Comparison of ENCODE assay signal across 20 cellular contexts in the genomic region with DNA sequence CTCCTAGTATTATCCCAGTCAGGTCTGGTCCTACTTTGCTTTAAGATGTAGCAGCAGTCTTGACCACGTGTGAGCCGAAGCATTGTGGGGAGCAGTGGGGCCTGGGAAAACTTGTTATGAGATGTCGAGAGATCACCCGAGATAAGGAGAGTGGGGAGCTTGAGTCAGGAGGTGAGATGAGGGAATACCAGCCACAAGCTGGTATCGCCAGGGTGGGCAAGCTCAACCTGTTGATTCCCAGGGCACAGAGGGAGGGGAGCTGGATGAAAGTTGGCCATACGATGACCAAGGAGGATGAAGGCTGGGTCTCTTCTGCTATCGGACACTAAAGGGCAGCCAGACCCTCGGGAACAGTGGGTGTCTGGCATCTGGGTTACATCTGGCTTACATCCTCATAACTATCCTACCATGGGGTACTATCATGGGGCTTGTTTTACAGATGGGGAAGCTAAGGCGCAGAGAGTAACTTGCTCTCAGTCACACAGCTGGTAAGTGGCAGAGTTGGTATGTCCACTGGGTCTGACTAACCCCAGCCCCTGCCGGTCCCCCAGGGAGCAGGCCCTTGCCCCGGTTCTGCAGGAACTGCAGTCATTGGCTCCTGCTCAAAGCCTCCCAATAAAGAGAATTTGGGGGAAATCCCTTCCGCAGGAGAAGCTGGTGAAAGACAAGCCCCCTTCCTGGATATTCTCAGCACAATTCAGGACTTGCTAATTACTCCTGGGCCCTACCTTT. TPM values are rescaled to one million over a fixed set of nuclear protein-coding genes. Genes with fewer than 3 reads are reported as not detected.
DNase-seq lines count a peak whose midpoint lies in the region; ATAC-seq and TF ChIP-seq lines count a peak whose summit lies in the region.
"Had no signal": no experiment of that assay in that cellular context is flagged by ENCODE, and none has a peak within 500 bp of the region (broad histone marks: within the 10 kb centered on the region; RNA-seq: fewer than 3 reads in every experiment).

No MANE protein-coding gene starts in this region.

- no peak for TF ChIP-seq EP300 in suprapubic skin (IDR thresholded peaks at IDR 0.05)

- no peaks in the 10 kb centered on the region for H4K20me1 ChIP-seq in HCT116 (ENCODE audit: insufficient read depth)

- H3K4me1 ChIP-seq in HCT116 (ENCODE audit: control insufficient read depth in 1 of 2, insufficient read depth in 2 of 2, low read length in 2 of 2) (peaks cover 0 to 11% of the 10 kb centered on the region in 2 experiments; a peak in 2 of 4 replicates), RWPE2 (ENCODE audit: insufficient read depth, poor library complexity, severe bottlenecking) (no peaks in the 10 kb centered on the region), right lobe of liver (no peaks in the 10 kb centered on the region), suprapubic skin (peaks cover 12% of the 10 kb centered on the region)
- H3K4me1 ChIP-seq: Caco-2, psoas muscle had no signal

- no peaks in the 10 kb centered on the region for H3K79me2 ChIP-seq in HCT116 (ENCODE audit: insufficient read depth, low read length)

- no peaks in the 10 kb centered on the region for H3K36me3 Mint-ChIP-seq in activated CD4-positive, alpha-beta T cell treated with anti-CD3 and anti-CD28 coated beads, Interleukin-2, amount 10 ng/mL, durations not matched to agents 7 days and 5 days (ENCODE audit: low read depth)
- no peaks in the 10 kb centered on the region for H3K36me3 Mint-ChIP-seq in activated CD4-positive, alpha-beta memory T cell treated with anti-CD3 and anti-CD28 coated beads, Interleukin-2, amount 10 ng/mL, durations not matched to agents 7 days and 5 days (ENCODE audit: low read depth)
- H3K36me3 Mint-ChIP-seq: IgD-negative memory B cell had no signal

- POLR2A ChIA-PET in HCT116 (lab: Charles Lee), result interaction anchor here (0.9 to 2.5 kb wide), 3 partner anchors 85 to 88 kb away, joined by 3 to 11 read pairs (median 3); no protein-coding TSS in a partner anchor
- POLR2A ChIA-PET in activated CD4-positive, alpha-beta T cell treated with anti-CD3 and anti-CD28 coated beads, Interleukin-2, amount 10 ng/mL, durations not matched to agents 7 days and 5 days (lab: Charles Lee), result no interaction called here
- POLR2A ChIA-PET in activated CD4-positive, alpha-beta memory T cell treated with anti-CD3 and anti-CD28 coated beads, Interleukin-2, amount 10 ng/mL, durations not matched to agents 7 days and 5 days (lab: Charles Lee), result interaction anchor here (1.0 kb wide), 1 partner anchor 86 kb away, joined by 3 read pairs; no protein-coding TSS in a partner anchor

- no peaks in the 10 kb centered on the region for H3K9me3 ChIP-seq in HCT116 (ENCODE audit: control insufficient read depth in 1 of 2, insufficient read depth in 1 of 2, low read depth in 1 of 2, low read length in 2 of 2)
- no peaks in the 10 kb centered on the region for H3K9me3 ChIP-seq in RWPE2 (ENCODE audit: severe bottlenecking)
- no peaks in the 10 kb centered on the region for H3K9me3 ChIP-seq in right lobe of liver
- H3K9me3 ChIP-seq in suprapubic skin, result no peaks in the 10 kb centered on the region
- H3K9me3 ChIP-seq: Caco-2, psoas muscle, upper lobe of left lung had no signal

- H2AFZ ChIP-seq in HCT116 (ENCODE audit: low read depth, low read length, poor library complexity, severe bottlenecking), result peak overlapping the region; percentile 93

- TF ChIP-seq CTCF in HCT116 (IDR thresholded peaks at IDR 0.05 in 2 of 3, conservative IDR thresholded peaks at IDR 0.05 in 1 of 3; ENCODE audit: borderline replicate concordance in 1 of 3, insufficient read depth in 1 of 3, low read depth in 2 of 3, low read length in 2 of 3) (no peak), RWPE2 (IDR thresholded peaks at IDR 0.05; ENCODE audit: poor library complexity, severe bottlenecking) (no peak), right lobe of liver (IDR thresholded peaks at IDR 0.05) (no peak), suprapubic skin (IDR thresholded peaks at IDR 0.05) (no peak)

- H3K27me3 ChIP-seq in HCT116 (ENCODE audit: insufficient read depth, low read length) (no peaks in the 10 kb centered on the region), RWPE2 (ENCODE audit: insufficient read depth, poor library complexity, severe bottlenecking) (no peaks in the 10 kb centered on the region), right lobe of liver (no peaks in the 10 kb centered on the region), suprapubic skin (peaks cover 30% of the 10 kb centered on the region)

- RAD21 ChIA-PET in HCT116 (lab: Charles Lee; ENCODE audit: low non-redundant PET in 1 of 2, low total read pairs in 2 of 2, uncharacterized antibody in 2 of 2, unreplicated experiment in 2 of 2), result interaction anchor here (0.8 to 2.5 kb wide), 7 partner anchors 9 to 101 kb away, joined by 3 to 17 read pairs (median 6); no protein-coding TSS in a partner anchor

- H3K9me2 ChIP-seq in HCT116 (ENCODE audit: insufficient read depth), result no peaks in the 10 kb centered on the region

- intact Hi-C loops in HCT116 (cut with micrococcal nuclease), result loop anchor here (1.0 kb wide), 3 partner anchors 87 to 105 kb away; no protein-coding TSS in a partner anchor
- intact Hi-C loops in right lobe of liver (cut with DNase I), result loop anchor here (5.0 kb wide), 2 partner anchors 82 to 87 kb away; no protein-coding TSS in a partner anchor

- no TSS peak for BruUV-seq in HCT116 (replicated peaks; lab: Mats Ljungman, UMichigan)

- CTCF ChIA-PET in HCT116 (lab: Charles Lee), result interaction anchor here (1.0 to 14.2 kb wide), 6 partner anchors 8 to 105 kb away, joined by 8 to 476 read pairs (median 26); no protein-coding TSS in a partner anchor
- CTCF ChIA-PET in activated CD4-positive, alpha-beta T cell treated with anti-CD3 and anti-CD28 coated beads, Interleukin-2, amount 10 ng/mL, durations not matched to agents 7 days and 5 days (lab: Charles Lee), result interaction anchor here (0.8 to 7.1 kb wide), 10 partner anchors 10 to 101 kb away, joined by 3 to 80 read pairs (median 4); no protein-coding TSS in a partner anchor
- CTCF ChIA-PET in activated CD4-positive, alpha-beta memory T cell treated with anti-CD3 and anti-CD28 coated beads, Interleukin-2, amount 10 ng/mL, durations not matched to agents 7 days and 5 days (lab: Charles Lee), result interaction anchor here (0.8 to 9.9 kb wide), 14 partner anchors 9 to 365 kb away, joined by 3 to 211 read pairs (median 4); no protein-coding TSS in a partner anchor

- no peak for TF ChIP-seq RAD21 in HCT116 (IDR thresholded peaks at IDR 0.05; ENCODE audit: low read depth)

- H3K4me3 Mint-ChIP-seq in activated CD4-positive, alpha-beta T cell treated with anti-CD3 and anti-CD28 coated beads, Interleukin-2, amount 10 ng/mL, durations not matched to agents 7 days and 5 days, result no peak overlapping the region
- no peak overlapping the region for H3K4me3 Mint-ChIP-seq in activated CD4-positive, alpha-beta memory T cell treated with anti-CD3 and anti-CD28 coated beads, Interleukin-2, amount 10 ng/mL, durations not matched to agents 7 days and 5 days

- H3K4me2 ChIP-seq in HCT116 (ENCODE audit: low read length), result peak overlapping the region; percentile 46

- H3K4me1 Mint-ChIP-seq in activated CD4-positive, alpha-beta T cell treated with anti-CD3 and anti-CD28 coated beads, Interleukin-2, amount 10 ng/mL, durations not matched to agents 7 days and 5 days, result peaks cover 3% of the 10 kb centered on the region
- peaks cover 7% of the 10 kb centered on the region for H3K4me1 Mint-ChIP-seq in activated CD4-positive, alpha-beta memory T cell treated with anti-CD3 and anti-CD28 coated beads, Interleukin-2, amount 10 ng/mL, durations not matched to agents 7 days and 5 days

- H3K36me3 ChIP-seq in HCT116 (ENCODE audit: control insufficient read depth in 1 of 2, insufficient read depth in 2 of 2, low read length in 2 of 2) (no peaks in the 10 kb centered on the region), RWPE2 (ENCODE audit: low read depth) (no peaks in the 10 kb centered on the region), right lobe of liver (no peaks in the 10 kb centered on the region), suprapubic skin (no peaks in the 10 kb centered on the region)
- H3K36me3 ChIP-seq: upper lobe of left lung had no signal

- peaks cover 32% of the 10 kb centered on the region for H3K27me3 Mint-ChIP-seq in activated CD4-positive, alpha-beta T cell treated with anti-CD3 and anti-CD28 coated beads, Interleukin-2, amount 10 ng/mL, durations not matched to agents 7 days and 5 days
- peaks cover 50% of the 10 kb centered on the region for H3K27me3 Mint-ChIP-seq in activated CD4-positive, alpha-beta memory T cell treated with anti-CD3 and anti-CD28 coated beads, Interleukin-2, amount 10 ng/mL, durations not matched to agents 7 days and 5 days

- H3K9ac ChIP-seq in HCT116 (ENCODE audit: low read length), result no peak overlapping the region

- H3K27ac Mint-ChIP-seq in activated CD4-positive, alpha-beta T cell treated with anti-CD3 and anti-CD28 coated beads, Interleukin-2, amount 10 ng/mL, durations not matched to agents 7 days and 5 days, result no peak overlapping the region
- H3K27ac Mint-ChIP-seq in activated CD4-positive, alpha-beta memory T cell treated with anti-CD3 and anti-CD28 coated beads, Interleukin-2, amount 10 ng/mL, durations not matched to agents 7 days and 5 days, result no peak overlapping the region
- H3K27ac Mint-ChIP-seq: IgD-negative memory B cell; nephron progenitor cell; stimulated activated naive CD8-positive, alpha-beta T cell treated with anti-CD3 and anti-CD28 coated beads, Interleukin-15, Interleukin-2, amounts not matched to agents 100 ng/mL and 50 ng/mL, for 24 hours had no signal

- no peak for TF ChIP-seq POLR2A in HCT116 (IDR thresholded peaks at IDR 0.05; ENCODE audit: borderline replicate concordance, extremely low read depth, insufficient read depth, insufficient read length)
- TF ChIP-seq POLR2A in right lobe of liver (IDR thresholded peaks at IDR 0.05), result no peak
- no peak for TF ChIP-seq POLR2A in suprapubic skin (IDR thresholded peaks at IDR 0.05)

- ATAC-seq in HCT116, result no peak
- ATAC-seq in RWPE2 (ENCODE audit: low read depth), result no peak
- no peak for ATAC-seq in right lobe of liver

- no peak overlapping the region for H3K4me3 ChIP-seq in HCT116 (replicated peaks in 1 of 2; ENCODE audit: low read depth in 1 of 2, low read length in 2 of 2)
- H3K4me3 ChIP-seq in RWPE2 (ENCODE audit: severe bottlenecking), result no peak overlapping the region
- H3K4me3 ChIP-seq in right lobe of liver, result no peak overlapping the region
- H3K4me3 ChIP-seq in suprapubic skin, result no peak overlapping the region

- no peak for DNase-seq in HCT116 (ENCODE audit: low read depth, low spot score)
- DNase-seq in RWPE2 (ENCODE audit: low spot score), result peak; percentile 40
- DNase-seq in right lobe of liver, result peak in 2 of 3 donors; percentile 3 to 30
- DNase-seq in suprapubic skin (ENCODE audit: low spot score in 2 of 2), result peak; percentile 41 to 53
- no peak for DNase-seq in NCI-H748 (lab: John Stamatoyannopoulos, UW; ENCODE audit: unreplicated experiment)
- DNase-seq in activated CD4-positive, alpha-beta T cell treated with anti-CD3 and anti-CD28 coated beads, Interleukin-2, amount 10 ng/mL, durations not matched to agents 7 days and 5 days, result no peak
- DNase-seq in activated CD4-positive, alpha-beta memory T cell treated with anti-CD3 and anti-CD28 coated beads, Interleukin-2, amount 10 ng/mL, durations not matched to agents 7 days and 5 days, result no peak

- 65% methylated on average over 7 of the region's 12 CpGs for WGBS in right lobe of liver (ENCODE audit: insufficient coverage, low coverage, low lambda C conversion rate, missing lambda C conversion rate)
- WGBS in suprapubic skin, result 74% methylated on average over 10 of the region's 12 CpGs

- H3K27ac ChIP-seq in HCT116 (ENCODE audit: low read depth, low read length) (no peak overlapping the region), RWPE2 (ENCODE audit: poor library complexity, severe bottlenecking) (no peak overlapping the region), right lobe of liver (no peak overlapping the region), suprapubic skin (no peak overlapping the region)
- H3K27ac ChIP-seq: dorsolateral prefrontal cortex, epithelial cell of prostate, psoas muscle, upper lobe of left lung had no signal

- no peaks in the 10 kb centered on the region for H3K9me3 Mint-ChIP-seq in activated CD4-positive, alpha-beta T cell treated with anti-CD3 and anti-CD28 coated beads, Interleukin-2, amount 10 ng/mL, durations not matched to agents 7 days and 5 days
- H3K9me3 Mint-ChIP-seq in activated CD4-positive, alpha-beta memory T cell treated with anti-CD3 and anti-CD28 coated beads, Interleukin-2, amount 10 ng/mL, durations not matched to agents 7 days and 5 days, result no peaks in the 10 kb centered on the region
- H3K9me3 Mint-ChIP-seq: IgD-negative memory B cell; nephron progenitor cell; stimulated activated naive CD8-positive, alpha-beta T cell treated with anti-CD3 and anti-CD28 coated beads, Interleukin-15, Interleukin-2, amounts not matched to agents 100 ng/mL and 50 ng/mL, for 24 hours had no signal

RNA-seq across cellular contexts. Expression of gene TIFAB, which starts 13.4 kb away (rescaled TPM):
- not detected for total RNA-seq in HCT116 (2021; ENCODE audit: unreplicated experiment)
- polyA plus RNA-seq in HCT116 (2012), result not detected in 2 replicates
- under 1 TPM in 2 of 6 experiments, not detected in 4; 0.05 to 0.09 TPM for total RNA-seq in right lobe of liver
- total RNA-seq in suprapubic skin, result under 1 TPM in 1 of 4 donors, not detected in 3; 0.08 TPM
- not detected for total RNA-seq in activated CD4-positive, alpha-beta T cell treated with anti-CD3 and anti-CD28 coated beads, Interleukin-2, amount 10 ng/mL, durations not matched to agents 7 days and 5 days
- total RNA-seq in activated CD4-positive, alpha-beta memory T cell treated with anti-CD3 and anti-CD28 coated beads, Interleukin-2, amount 10 ng/mL, durations not matched to agents 7 days and 5 days, result not detected
- total RNA-seq: Caco-2, cardiac septum, Daoy, frontal cortex, PC-3, psoas muscle, SK-MEL-5 had no signal
- polyA plus RNA-seq: IgD-negative memory B cell had no signal

RNA-seq across cellular contexts. Expression of gene DCANP1, which starts 18.4 kb away (rescaled TPM):
- total RNA-seq in HCT116 (2021; ENCODE audit: unreplicated experiment) (not detected), right lobe of liver (not detected), suprapubic skin (not detected)
- polyA plus RNA-seq in HCT116 (2012), result not detected in 2 replicates
- total RNA-seq in activated CD4-positive, alpha-beta T cell treated with anti-CD3 and anti-CD28 coated beads, Interleukin-2, amount 10 ng/mL, durations not matched to agents 7 days and 5 days, result not detected
- total RNA-seq in activated CD4-positive, alpha-beta memory T cell treated with anti-CD3 and anti-CD28 coated beads, Interleukin-2, amount 10 ng/mL, durations not matched to agents 7 days and 5 days, result not detected
- total RNA-seq: Caco-2, cardiac septum, Daoy, frontal cortex, PC-3, psoas muscle, SK-MEL-5 had no signal
- polyA plus RNA-seq: IgD-negative memory B cell had no signal

Comparison
In these comparisons a context has a peak if more than half of its experiments do, and no peak if none do; other contexts are left out.
1. DNase-seq: peak in RWPE2 (single experiment), right lobe of liver (2 of 3) and suprapubic skin (2 of 2); none in HCT116 (single experiment), NCI-H748 (single experiment), activated CD4-positive, alpha-beta T cell treated with anti-CD3 and anti-CD28 coated beads, Interleukin-2, amount 10 ng/mL, durations not matched to agents 7 days and 5 days (single experiment) and activated CD4-positive, alpha-beta memory T cell treated with anti-CD3 and anti-CD28 coated beads, Interleukin-2, amount 10 ng/mL, durations not matched to agents 7 days and 5 days (single experiment).